In the genomic region with DNA sequence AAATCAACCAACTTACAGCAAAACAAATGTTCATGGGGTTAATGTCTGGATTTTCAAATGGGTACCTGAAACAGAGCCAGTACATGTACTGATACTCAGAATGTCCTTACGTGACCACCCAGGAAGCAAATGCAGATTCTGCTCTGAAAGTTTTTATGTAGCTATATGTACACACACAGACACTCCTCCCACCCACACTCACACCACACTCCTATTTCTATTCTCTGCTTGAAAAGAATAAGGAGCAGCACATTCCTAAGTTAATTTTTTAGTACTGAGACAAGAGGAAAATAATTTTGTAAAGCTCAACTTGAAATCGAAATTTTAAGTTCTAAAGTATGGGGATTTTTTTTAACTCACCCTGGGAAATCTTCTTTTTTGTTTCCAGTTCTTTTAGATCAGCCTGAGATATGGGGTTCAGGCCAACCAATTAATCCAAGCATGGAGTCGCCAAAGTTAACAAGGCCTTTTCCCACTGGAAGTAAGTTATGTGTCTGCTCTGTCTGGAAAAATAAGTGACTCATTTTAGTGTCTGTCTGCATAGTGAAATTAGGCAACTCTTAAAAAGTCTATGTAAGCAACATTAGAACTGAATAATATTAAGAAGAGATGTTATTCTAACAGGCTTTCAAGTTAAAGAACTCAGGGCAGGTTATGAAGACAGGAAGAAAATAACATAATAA, we compare ENCODE assay signal across 11 cellular contexts.
DNase-seq lines count a peak whose midpoint lies in the region; ATAC-seq and TF ChIP-seq lines count a peak whose summit lies in the region.
"Had no signal": no experiment of that assay in that cellular context is flagged by ENCODE, and none has a peak within 500 bp of the region (broad histone marks: within the 10 kb centered on the region; RNA-seq: fewer than 3 reads in every experiment).

No MANE protein-coding gene starts in this region.

- no peaks in the 10 kb centered on the region for H3K27me3 ChIP-seq in adipocyte (replicated peaks; ENCODE audit: control insufficient read depth, insufficient read depth, low read length)
- no peaks in the 10 kb centered on the region for H3K27me3 ChIP-seq in gastroesophageal sphincter
- H3K27me3 ChIP-seq: Peyer's patch had no signal

- H3K9ac ChIP-seq in adipocyte (ENCODE audit: low read length): peak overlapping the region; percentile 57

- peak overlapping the region in 1 of 4 donors; percentile 42 for H3K27ac ChIP-seq in gastroesophageal sphincter
- H3K27ac ChIP-seq: Peyer's patch had no signal

- DNase-seq in AG20443 (ENCODE audit: low spot score) (peak; percentile 77), adipocyte (ENCODE audit: low read depth) (peak; percentile 85), pulmonary artery endothelial cell (ENCODE audit: low read depth, low spot score) (peak; percentile 33), NCI-H1105 treated with DMSO at 0.1 percent for 48 hours (lab: John Stamatoyannopoulos, UW) (no peak), hippocampal formation (lab: John Stamatoyannopoulos, UW) (no peak), germinal center (ENCODE audit: low spot score) (no peak)
- DNase-seq: Peyer's patch had no signal

- no peak for TF ChIP-seq EP300 in gastroesophageal sphincter (IDR thresholded peaks at IDR 0.05)

- H3K4me1 ChIP-seq in adipocyte (ENCODE audit: control insufficient read depth, insufficient read depth, low read length) (peaks cover 18% of the 10 kb centered on the region), gastroesophageal sphincter (no peaks in the 10 kb centered on the region)
- H3K4me1 ChIP-seq: Peyer's patch had no signal

- H3K9me3 ChIP-seq in adipocyte (ENCODE audit: control insufficient read depth, low read length) (no peaks in the 10 kb centered on the region), gastroesophageal sphincter (no peaks in the 10 kb centered on the region)
- H3K9me3 ChIP-seq: Peyer's patch had no signal

- H3K4me3 ChIP-seq in adipocyte (ENCODE audit: low read length) (peak overlapping the region; percentile 14), gastroesophageal sphincter (no peak overlapping the region)
- H3K4me3 ChIP-seq: GM12878, lung, Peyer's patch had no signal

- ATAC-seq in gastroesophageal sphincter (peak; percentile 70), HG03175 (IDR thresholded peaks at IDR 0.05; ENCODE audit: unreplicated experiment) (no peak)
- ATAC-seq: GM12878 had no signal

- no peak for TF ChIP-seq CTCF in gastroesophageal sphincter (IDR thresholded peaks at IDR 0.05)

- no peak for TF ChIP-seq POLR2A in gastroesophageal sphincter (IDR thresholded peaks at IDR 0.05)

- WGBS in gastroesophageal sphincter (ENCODE audit: low coverage in 1 of 2), 2 donors: 29 to 46% methylated on average over 3 of the region's 3 CpGs

- H3K36me3 ChIP-seq in adipocyte (ENCODE audit: control insufficient read depth, insufficient read depth, low read length, severe bottlenecking) (no peaks in the 10 kb centered on the region), gastroesophageal sphincter (peaks cover 0 to 4% of the 10 kb centered on the region in 2 donors)
- H3K36me3 ChIP-seq: Peyer's patch had no signal

Comparison
In these comparisons a context has a peak if more than half of its experiments do, and no peak if none do; other contexts are left out.
1. DNase-seq: peak in AG20443 (single experiment), adipocyte (single experiment) and pulmonary artery endothelial cell (single experiment); none in NCI-H1105 treated with DMSO at 0.1 percent for 48 hours (single experiment), hippocampal formation (0 of 2) and germinal center (single experiment).